In genomic region chr2:202270487-202270886, GRCh38 we compare ENCODE assay signal across 13 cellular contexts.
DNase-seq lines count a peak whose midpoint lies in the region; ATAC-seq and TF ChIP-seq lines count a peak whose summit lies in the region.
"Had no signal": no experiment of that assay in that cellular context is flagged by ENCODE, and none has a peak within 500 bp of the region (broad histone marks: within the 10 kb centered on the region; RNA-seq: fewer than 3 reads in every experiment).

No MANE protein-coding gene starts in this region.

- H3K27me3 Mint-ChIP-seq in activated naive CD4-positive, alpha-beta T cell treated with anti-CD3 and anti-CD28 coated beads, Interleukin-2, amount 50 U/mL, for 24 hours: no peaks in the 10 kb centered on the region
- no peaks in the 10 kb centered on the region for H3K27me3 Mint-ChIP-seq in activated naive CD8-positive, alpha-beta T cell

- H3K79me2 ChIP-seq in KMS-11 (ENCODE audit: insufficient read depth, low read depth): peaks cover 100% of the 10 kb centered on the region

- H3K27ac ChIP-seq in KMS-11: no peak overlapping the region
- H3K27ac ChIP-seq: tibial artery had no signal

- peaks cover 10% of the 10 kb centered on the region for H3K36me3 Mint-ChIP-seq in activated naive CD4-positive, alpha-beta T cell treated with anti-CD3 and anti-CD28 coated beads, Interleukin-2, amount 50 U/mL, for 24 hours
- H3K36me3 Mint-ChIP-seq in activated naive CD8-positive, alpha-beta T cell: peaks cover 12% of the 10 kb centered on the region
- no peaks in the 10 kb centered on the region for H3K36me3 Mint-ChIP-seq in stimulated activated effector memory CD8-positive, alpha-beta T cell treated with anti-CD3 and anti-CD28 coated beads, Interleukin-12 subunit alpha, Interleukin-12 subunit beta, amount 100 ng/mL, for 72 hours

- peak overlapping the region; percentile 6; the same call in 1 of the 2 replicates for H3K4me2 ChIP-seq in KMS-11

- H3K9me3 Mint-ChIP-seq in activated naive CD4-positive, alpha-beta T cell treated with anti-CD3 and anti-CD28 coated beads, Interleukin-2, amount 50 U/mL, for 24 hours: no peaks in the 10 kb centered on the region
- H3K9me3 Mint-ChIP-seq in activated naive CD8-positive, alpha-beta T cell (ENCODE audit: low read depth): no peaks in the 10 kb centered on the region
- no peaks in the 10 kb centered on the region for H3K9me3 Mint-ChIP-seq in stimulated activated effector memory CD8-positive, alpha-beta T cell treated with anti-CD3 and anti-CD28 coated beads, Interleukin-12 subunit alpha, Interleukin-12 subunit beta, amount 100 ng/mL, for 72 hours

- peaks cover 83% of the 10 kb centered on the region for H4K20me1 ChIP-seq in KMS-11 (ENCODE audit: insufficient read depth)

- H2AFZ ChIP-seq in KMS-11 (ENCODE audit: low read depth): no peak overlapping the region

- peaks cover 3% of the 10 kb centered on the region; the same call in 1 of the 2 replicates for H3K36me3 ChIP-seq in KMS-11 (ENCODE audit: insufficient read depth)

- peak overlapping the region; percentile 77 for H3K27ac Mint-ChIP-seq in activated naive CD4-positive, alpha-beta T cell treated with anti-CD3 and anti-CD28 coated beads, Interleukin-2, amount 50 U/mL, for 24 hours
- peak overlapping the region; percentile 76 for H3K27ac Mint-ChIP-seq in activated naive CD8-positive, alpha-beta T cell
- H3K27ac Mint-ChIP-seq in stimulated activated effector memory CD8-positive, alpha-beta T cell treated with anti-CD3 and anti-CD28 coated beads, Interleukin-12 subunit alpha, Interleukin-12 subunit beta, amount 100 ng/mL, for 72 hours: peak overlapping the region; percentile 86

- no peak overlapping the region for H3K4me3 ChIP-seq in KMS-11 (IDR thresholded peaks at IDR 0.05; ENCODE audit: insufficient read depth, low read depth, low read length)
- H3K4me3 ChIP-seq: tibial artery had no signal

- H3K27me3 ChIP-seq in KMS-11 (ENCODE audit: insufficient read depth, low read depth): no peaks in the 10 kb centered on the region
- H3K27me3 ChIP-seq: tibial artery had no signal

- no peak for TF ChIP-seq CTCF in KMS-11 (conservative IDR thresholded peaks at IDR 0.05; ENCODE audit: low read depth, low read length)

- no peak for ATAC-seq in stimulated activated effector memory CD8-positive, alpha-beta T cell treated with anti-CD3 and anti-CD28 coated beads, Interleukin-12 subunit alpha, Interleukin-12 subunit beta, amount 100 ng/mL, for 72 hours
- no peak for ATAC-seq in GM21825 (IDR thresholded peaks at IDR 0.05; ENCODE audit: unreplicated experiment)
- ATAC-seq: HCT116 had no signal

- no peak for DNase-seq in activated naive CD4-positive, alpha-beta T cell treated with Interleukin-2 at 50 U/mL for 16 hours
- DNase-seq in stimulated activated effector memory CD8-positive, alpha-beta T cell treated with anti-CD3 and anti-CD28 coated beads, Interleukin-12 subunit alpha, Interleukin-12 subunit beta, amount 100 ng/mL, for 72 hours (ENCODE audit: low spot score in 2 of 2): no peak
- no peak for DNase-seq in DMS79 (lab: John Stamatoyannopoulos, UW)
- DNase-seq in Kasumi-1 (lab: John Stamatoyannopoulos, UW): no peak
- DNase-seq: activated CD4-positive, alpha-beta T cell treated with anti-CD3 and anti-CD28 coated beads for 4 hours; NCI-H446 treated with DMSO at 0.1 percent for 48 hours; SIG-M5; tibial artery had no signal

- peaks cover 36% of the 10 kb centered on the region for H3K4me1 ChIP-seq in KMS-11 (ENCODE audit: low read depth, poor library complexity, severe bottlenecking)

- no peak overlapping the region for H3K9ac ChIP-seq in KMS-11

- H3K4me1 Mint-ChIP-seq in activated naive CD4-positive, alpha-beta T cell treated with anti-CD3 and anti-CD28 coated beads, Interleukin-2, amount 50 U/mL, for 24 hours: peaks cover 32% of the 10 kb centered on the region
- H3K4me1 Mint-ChIP-seq in activated naive CD8-positive, alpha-beta T cell (ENCODE audit: low read depth): peaks cover 41% of the 10 kb centered on the region
- H3K4me1 Mint-ChIP-seq in stimulated activated effector memory CD8-positive, alpha-beta T cell treated with anti-CD3 and anti-CD28 coated beads, Interleukin-12 subunit alpha, Interleukin-12 subunit beta, amount 100 ng/mL, for 72 hours: peaks cover 33% of the 10 kb centered on the region

- peak overlapping the region; percentile 85 for H3K4me3 Mint-ChIP-seq in activated naive CD4-positive, alpha-beta T cell treated with anti-CD3 and anti-CD28 coated beads, Interleukin-2, amount 50 U/mL, for 24 hours
- peak overlapping the region; percentile 87 for H3K4me3 Mint-ChIP-seq in activated naive CD8-positive, alpha-beta T cell
- no peak overlapping the region for H3K4me3 Mint-ChIP-seq in stimulated activated effector memory CD8-positive, alpha-beta T cell treated with anti-CD3 and anti-CD28 coated beads, Interleukin-12 subunit alpha, Interleukin-12 subunit beta, amount 100 ng/mL, for 72 hours
